Comparison of ENCODE assay signal across 16 cellular contexts in genomic region chr7:50216626-50217025, GRCh38.
DNase-seq lines count a peak whose midpoint lies in the region; ATAC-seq, FAIRE-seq and TF ChIP-seq lines count a peak whose summit lies in the region.
"Had no signal": no experiment of that assay in that cellular context is flagged by ENCODE, and none has a peak within 500 bp of the region (broad histone marks: within the 10 kb centered on the region; RNA-seq: fewer than 3 reads in every experiment).

No MANE protein-coding gene starts in this region.

- FAIRE-seq in urothelium cell line (lab: Jason Lieb, UNC): no peak
- FAIRE-seq: GM12892, H1 had no signal

- H3K9me3 Mint-ChIP-seq in activated CD4-positive, alpha-beta T cell treated with anti-CD3 and anti-CD28 coated beads, Interleukin-2, amount 10 ng/mL, durations not matched to agents 24 days and 14 days: peaks cover 13% of the 10 kb centered on the region

- peaks cover 72% of the 10 kb centered on the region for H3K4me1 ChIP-seq in BLaER1
- H3K4me1 ChIP-seq: Caco-2, HAP-1 had no signal

- peaks cover 72% of the 10 kb centered on the region for H3K4me1 Mint-ChIP-seq in activated CD4-positive, alpha-beta T cell treated with anti-CD3 and anti-CD28 coated beads, Interleukin-2, amount 10 ng/mL, durations not matched to agents 24 days and 14 days

- H3K27me3 Mint-ChIP-seq in activated CD4-positive, alpha-beta T cell treated with anti-CD3 and anti-CD28 coated beads, Interleukin-2, amount 10 ng/mL, durations not matched to agents 24 days and 14 days: no peaks in the 10 kb centered on the region

- no peak overlapping the region for H3K9ac ChIP-seq in BLaER1

- no peaks in the 10 kb centered on the region for H3K36me3 ChIP-seq in BLaER1
- H3K36me3 ChIP-seq: HAP-1 had no signal

- no peak for ATAC-seq in HG02981 (IDR thresholded peaks at IDR 0.05; ENCODE audit: unreplicated experiment)

- peak; percentile 52 for DNase-seq in activated CD4-positive, alpha-beta T cell treated with anti-CD3 and anti-CD28 coated beads, Interleukin-2, amount 10 ng/mL, durations not matched to agents 24 days and 14 days
- DNase-seq in activated CD4-positive, alpha-beta T cell treated with anti-CD3 and anti-CD28 coated beads for 4 hours: no peak
- DNase-seq in HL-60 (ENCODE audit: low read depth in 1 of 2, low spot score in 1 of 2): no peak
- DNase-seq in posterior vena cava (ENCODE audit: low spot score): peak; percentile 69
- DNase-seq in urothelium cell line (ENCODE audit: low spot score): no peak
- DNase-seq: 8988T; Caco-2; CD8-positive, alpha-beta memory T cell; DND-41; GDM1 had no signal

- peaks cover 16% of the 10 kb centered on the region for H3K9me3 ChIP-seq in BLaER1
- H3K9me3 ChIP-seq: HAP-1 had no signal

- no peak for TF ChIP-seq CTCF in HL-60 (IDR thresholded peaks at IDR 0.05; ENCODE audit: insufficient read depth, low read length)

- no peak overlapping the region for H3K4me3 Mint-ChIP-seq in activated CD4-positive, alpha-beta T cell treated with anti-CD3 and anti-CD28 coated beads, Interleukin-2, amount 10 ng/mL, durations not matched to agents 24 days and 14 days
- H3K4me3 Mint-ChIP-seq: CD8-positive, alpha-beta memory T cell had no signal

- H3K36me3 Mint-ChIP-seq in activated CD4-positive, alpha-beta T cell treated with anti-CD3 and anti-CD28 coated beads, Interleukin-2, amount 10 ng/mL, durations not matched to agents 24 days and 14 days (ENCODE audit: low read depth): peaks cover 6% of the 10 kb centered on the region

- intact Hi-C loops in activated CD4-positive, alpha-beta T cell treated with anti-CD3 and anti-CD28 coated beads, Interleukin-2, amount 10 ng/mL, durations not matched to agents 24 days and 14 days (cut with micrococcal nuclease): loop anchor here (1.0 kb wide), 1 partner anchor 10 kb away; no protein-coding TSS in a partner anchor
- intact Hi-C loops in posterior vena cava (cut with DNase I): no loop called here

- no peaks in the 10 kb centered on the region for H3K27me3 ChIP-seq in BLaER1
- no peaks in the 10 kb centered on the region for H3K27me3 ChIP-seq in HL-60 (ENCODE audit: insufficient read depth, poor library complexity, severe bottlenecking)

- H4K20me1 ChIP-seq in BLaER1: no peaks in the 10 kb centered on the region

- H3K4me3 ChIP-seq in BLaER1 (no peak overlapping the region), HL-60 (replicated peaks; ENCODE audit: insufficient read depth, low read length) (no peak overlapping the region)
- H3K4me3 ChIP-seq: HAP-1 had no signal

- H3K27ac ChIP-seq in BLaER1 (peak overlapping the region; percentile 82), HL-60 (replicated peaks) (peak overlapping the region; percentile 63; the same call in 1 of the 2 replicates)
- H3K27ac ChIP-seq: C4-2B had no signal

- H3K4me2 ChIP-seq in BLaER1: peak overlapping the region; percentile 92

- no peak overlapping the region for H3K27ac Mint-ChIP-seq in activated CD4-positive, alpha-beta T cell treated with anti-CD3 and anti-CD28 coated beads, Interleukin-2, amount 10 ng/mL, durations not matched to agents 24 days and 14 days
- H3K27ac Mint-ChIP-seq: CD8-positive, alpha-beta memory T cell had no signal

Comparison
In these comparisons a context has a peak if more than half of its experiments do, and no peak if none do; other contexts are left out.
1. DNase-seq: peak in activated CD4-positive, alpha-beta T cell treated with anti-CD3 and anti-CD28 coated beads, Interleukin-2, amount 10 ng/mL, durations not matched to agents 24 days and 14 days (single experiment) and posterior vena cava (single experiment); none in activated CD4-positive, alpha-beta T cell treated with anti-CD3 and anti-CD28 coated beads for 4 hours (0 of 2), HL-60 (0 of 2) and urothelium cell line (single experiment).